Comparison of ENCODE assay signal across 8 cellular contexts in genomic region chr20:3808141-3808479, GRCh38. TPM values are rescaled to one million over a fixed set of nuclear protein-coding genes. Genes with fewer than 3 reads are reported as not detected.
DNase-seq lines count a peak whose midpoint lies in the region; ATAC-seq and TF ChIP-seq lines count a peak whose summit lies in the region.

No MANE protein-coding gene starts in this region.

- H3K4me1 ChIP-seq in lung (ENCODE audit: control insufficient read depth in 2 of 2, insufficient read depth in 2 of 2, low read length in 2 of 2) (peaks cover 9 to 30% of the 10 kb centered on the region in 2 donors), upper lobe of right lung (peaks cover 79% of the 10 kb centered on the region)

- H3K27me3 ChIP-seq in lung (ENCODE audit: control insufficient read depth, insufficient read depth), result no peaks in the 10 kb centered on the region
- no peaks in the 10 kb centered on the region for H3K27me3 ChIP-seq in upper lobe of right lung

- H3K9me3 ChIP-seq in lung (ENCODE audit: control insufficient read depth in 2 of 2, insufficient read depth in 1 of 2, low read length in 1 of 2) (no peaks in the 10 kb centered on the region), upper lobe of right lung (no peaks in the 10 kb centered on the region)

- ATAC-seq in lung (ENCODE audit: insufficient read depth, low FRiP score) (peak; percentile 46), upper lobe of right lung (peak; percentile 55), GM19324 (IDR thresholded peaks at IDR 0.05; ENCODE audit: low FRiP score, unreplicated experiment) (no peak)

- H3K4me3 ChIP-seq in coronary artery (peak overlapping the region; percentile 50), lung (no peak overlapping the region), upper lobe of right lung (peak overlapping the region; percentile 42)

- H3K36me3 ChIP-seq in lung (ENCODE audit: control insufficient read depth in 2 of 2, insufficient read depth in 2 of 2, low read length in 2 of 2) (peaks cover 0 to 18% of the 10 kb centered on the region in 2 donors), upper lobe of right lung (peaks cover 30% of the 10 kb centered on the region)

- intact Hi-C loops in upper lobe of right lung (cut with DNase I), result no loop called here

- no peak for TF ChIP-seq CTCF in coronary artery (IDR thresholded peaks at IDR 0.05)
- no peak for TF ChIP-seq CTCF in lung (IDR thresholded peaks at IDR 0.05; ENCODE audit: control extremely low read depth, extremely low read depth)
- no peak for TF ChIP-seq CTCF in upper lobe of right lung (IDR thresholded peaks at IDR 0.05)

- H3K27ac ChIP-seq in coronary artery (peak overlapping the region; percentile 93 to 95), lung (ENCODE audit: low read depth in 1 of 2, low read length in 1 of 2) (peak overlapping the region; percentile 87 to 96), upper lobe of right lung (peak overlapping the region; percentile 96)

- 25 to 45% methylated on average over 4 of the region's 4 CpGs for WGBS in lung, 2 donors

- DNase-seq in DMS153 (lab: John Stamatoyannopoulos, UW), result peak; percentile 80
- DNase-seq in NCI-H446 treated with DMSO at 0.1 percent for 48 hours (lab: John Stamatoyannopoulos, UW), result peak; percentile 83
- peak; percentile 88 for DNase-seq in coronary artery (ENCODE audit: low spot score)
- DNase-seq in lung (ENCODE audit: low spot score), result peak; percentile 84
- DNase-seq in upper lobe of right lung, result peak; percentile 89
- DNase-seq in GM19238 (ENCODE audit: insufficient read length, low spot score), result no peak
- DNase-seq in retina, result no peak

RNA-seq across cellular contexts. Expression of gene CDC25B, which starts 12.0 kb away (rescaled TPM):
- total RNA-seq in lung (10 to 100 TPM; 65.7 to 88.5 TPM), upper lobe of right lung (136 TPM)
- polyA plus RNA-seq in lung, result 10 to 100 TPM; 47.9 to 68.4 TPM

RNA-seq across cellular contexts. Expression of gene AP5S1, which starts 12.2 kb away (rescaled TPM):
- total RNA-seq in lung (10 to 100 TPM; 12.4 to 20.7 TPM), upper lobe of right lung (13.1 TPM)
- 10 to 100 TPM in 1 of 2 donors, 1 to 10 TPM in 1; 8.1 to 11.5 TPM for polyA plus RNA-seq in lung

RNA-seq across cellular contexts. Expression of gene CENPB, which starts 21.6 kb away (rescaled TPM):
- total RNA-seq in lung (100 to 1,000 TPM in 1 of 2 donors, 10 to 100 TPM in 1; 35.9 to 113 TPM), upper lobe of right lung (94.6 TPM)
- polyA plus RNA-seq in lung, result 10 to 100 TPM; 72.9 to 85.8 TPM

RNA-seq across cellular contexts. Expression of gene SPEF1, which starts 26.9 kb away (rescaled TPM):
- total RNA-seq in lung (10 to 100 TPM; 11.7 to 15.5 TPM), upper lobe of right lung (0.46 TPM)
- 10 to 100 TPM in 1 of 2 donors, 1 to 10 TPM in 1; 9.6 to 11.9 TPM for polyA plus RNA-seq in lung

RNA-seq across cellular contexts. Expression of gene MAVS, which starts 38.5 kb away (rescaled TPM):
- total RNA-seq in lung (10 to 100 TPM; 17.8 to 39.6 TPM), upper lobe of right lung (41.5 TPM)
- polyA plus RNA-seq in lung, result 10 to 100 TPM; 13.2 to 24.0 TPM

Comparison
In these comparisons a context has a peak if more than half of its experiments do, and no peak if none do; other contexts are left out.
1. DNase-seq: peak in DMS153 (single experiment), NCI-H446 treated with DMSO at 0.1 percent for 48 hours (single experiment), coronary artery (single experiment), lung (single experiment) and upper lobe of right lung (single experiment); none in GM19238 (single experiment) and retina (single experiment).
2. Peak in every context shown above with its lines, with median percentiles within 50 percentile points of each other: H3K27ac ChIP-seq.